In the genomic region with DNA sequence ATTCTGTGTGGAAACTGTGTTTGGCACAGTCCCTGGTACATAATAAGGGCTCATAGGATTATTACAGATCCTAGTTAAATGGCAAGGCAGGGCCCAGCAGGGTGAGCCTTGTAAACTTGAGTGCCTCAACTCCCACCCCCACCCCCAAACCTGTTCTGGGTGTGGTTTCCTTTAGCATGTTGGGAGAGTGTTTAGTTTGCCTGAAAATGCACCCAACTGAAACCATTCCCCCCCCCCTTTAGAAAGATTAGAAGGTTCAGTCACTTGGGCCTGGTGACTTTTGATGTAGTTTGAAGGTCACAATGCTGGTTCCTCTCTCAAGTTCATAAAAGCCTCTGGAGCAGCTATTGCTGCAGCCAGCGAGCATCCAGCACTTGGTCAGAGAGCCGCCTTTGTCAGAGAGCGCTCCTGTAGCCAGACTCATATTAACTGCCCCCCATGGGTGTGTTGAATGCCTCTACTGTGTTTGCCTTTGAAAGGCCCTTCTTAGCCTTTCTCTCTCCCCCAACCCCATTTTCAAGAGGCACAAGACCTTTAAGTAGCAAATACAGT, we compare ENCODE assay signal across 8 cellular contexts.
DNase-seq lines count a peak whose midpoint lies in the region; ATAC-seq and TF ChIP-seq lines count a peak whose summit lies in the region.

No MANE protein-coding gene starts in this region.

- WGBS in esophagus, 2 donors: 84 to 88% methylated on average over 3 of the region's 3 CpGs

- H3K36me3 ChIP-seq in esophagus (ENCODE audit: control insufficient read depth in 2 of 2, insufficient read depth in 2 of 2, low read length in 1 of 2): no peaks in the 10 kb centered on the region

- DNase-seq in NCI-H69 (lab: John Stamatoyannopoulos, UW) (peak; percentile 8), NCI-H446 treated with DMSO at 0.1 percent for 48 hours (lab: John Stamatoyannopoulos, UW) (no peak), GM10266 (ENCODE audit: extremely low spot score) (no peak), left lobe of liver (ENCODE audit: low spot score) (no peak), mesenteric fat pad (ENCODE audit: low spot score) (no peak)

- H3K4me3 ChIP-seq in esophagus (ENCODE audit: low read depth in 1 of 2, low read length in 2 of 2): no peak overlapping the region
- no peak overlapping the region for H3K4me3 ChIP-seq in skin epidermis

- no peak for TF ChIP-seq CTCF in GM10266 (IDR thresholded peaks at IDR 0.05; ENCODE audit: control insufficient read depth, insufficient read depth, low read depth, missing control alignments)

- H3K27ac ChIP-seq in esophagus (ENCODE audit: low read depth in 2 of 2, low read length in 1 of 2): peak overlapping the region; percentile 69 to 71
- H3K27ac ChIP-seq in skin epidermis: peak overlapping the region in 14 of 21 experiments; percentile 5 to 81 (median 63)

- peaks cover 13 to 20% of the 10 kb centered on the region in 2 donors for H3K4me1 ChIP-seq in esophagus (ENCODE audit: control insufficient read depth in 2 of 2, insufficient read depth in 2 of 2, low read length in 1 of 2)

- no peaks in the 10 kb centered on the region for H3K27me3 ChIP-seq in esophagus (ENCODE audit: control insufficient read depth in 1 of 2, insufficient read depth in 2 of 2, low read length in 2 of 2)

- H3K9me3 ChIP-seq in esophagus (ENCODE audit: control insufficient read depth in 2 of 2, insufficient read depth in 1 of 2, low read depth in 1 of 2, low read length in 1 of 2): no peaks in the 10 kb centered on the region

- ATAC-seq in GM19455 (IDR thresholded peaks at IDR 0.05; ENCODE audit: unreplicated experiment) (peak; percentile 17), left lobe of liver (no peak)
